26 cellular contexts compared by ENCODE assay signal in genomic region chr19:30268601-30269000, GRCh38.
"Had no signal": no experiment of that assay in that cellular context is flagged by ENCODE, and none has a peak within 500 bp of the region (broad histone marks: within the 10 kb centered on the region; RNA-seq: fewer than 3 reads in every experiment).

No MANE protein-coding gene starts in this region.

- ATAC-seq: activated CD4-positive, alpha-beta T cell treated with anti-CD3 and anti-CD28 coated beads for 36 hours; activated CD8-positive, alpha-beta memory T cell treated with anti-CD3 and anti-CD28 coated beads, Interleukin-2, amount 10 ng/mL, durations not matched to agents 7 days and 5 days; activated CD8-positive, alpha-beta T cell treated with anti-CD3 and anti-CD28 coated beads, Interleukin-2, amount 10 ng/mL, durations not matched to agents 7 days and 5 days; activated naive CD4-positive, alpha-beta T cell treated with anti-CD3 and anti-CD28 coated beads, Interleukin-2, amount 50 U/mL, for 72 hours; esophagus mucosa; T-helper 17 cell had no signal

- H3K4me3 ChIP-seq: ascending aorta, breast epithelium, cardiac muscle cell, coronary artery, dorsolateral prefrontal cortex had no signal

- H3K36me3 ChIP-seq: ascending aorta, breast epithelium, cardiac muscle cell had no signal

- H3K4me1 ChIP-seq: ascending aorta, breast epithelium had no signal

- H3K27ac ChIP-seq: ascending aorta, breast epithelium, cardiac muscle cell, coronary artery had no signal

- H3K27me3 ChIP-seq: ascending aorta, cardiac muscle cell had no signal

- DNase-seq: activated CD4-positive, alpha-beta memory T cell treated with anti-CD3 and anti-CD28 coated beads for 36 hours; activated CD4-positive, alpha-beta T cell treated with anti-CD3 and anti-CD28 coated beads for 36 hours; activated CD4-positive, alpha-beta T cell treated with anti-CD3 and anti-CD28 coated beads, Interleukin-2, amount 10 ng/mL, durations not matched to agents 24 days and 14 days; activated CD4-positive, CD25-positive, alpha-beta regulatory T cell; activated CD4-positive, CD25-positive, alpha-beta regulatory T cell treated with anti-CD3 and anti-CD28 coated beads, Interleukin-2, amount 50 U/mL, for 72 hours; activated CD8-positive, alpha-beta memory T cell treated with anti-CD3 and anti-CD28 coated beads, Interleukin-2, amount 10 ng/mL, durations not matched to agents 7 days and 5 days; activated CD8-positive, alpha-beta memory T cell treated with anti-CD3 and anti-CD28 coated beads, Interleukin-2, amount 50 U/mL, for 4 hours; activated CD8-positive, alpha-beta T cell treated with anti-CD3 and anti-CD28 coated beads, Interleukin-2, amount 10 ng/mL, durations not matched to agents 7 days and 5 days; activated effector memory CD4-positive, alpha-beta T cell treated with anti-CD3 and anti-CD28 coated beads, Interleukin-2, amount 50 U/mL, for 16 hours; activated naive CD4-positive, alpha-beta T cell treated with anti-CD3 and anti-CD28 coated beads, Interleukin-2, amount 10 ng/mL, durations not matched to agents 7 days and 5 days; activated naive CD8-positive, alpha-beta T cell treated with anti-CD3 and anti-CD28 coated beads, Interleukin-2, amount 10 ng/mL, durations not matched to agents 7 days and 5 days; activated T-cell treated with anti-CD3 and anti-CD28 coated beads, Interleukin-2, amount 50 U/mL, for 1 hour; activated T-cell treated with anti-CD3 and anti-CD28 coated beads, Interleukin-2, amount 50 U/mL, for 48 hours; central memory CD4-positive, alpha-beta T cell; dorsolateral prefrontal cortex; effector memory CD4-positive, alpha-beta T cell; endodermal cell; foreskin fibroblast; head of caudate nucleus; T-helper 17 cell had no signal
